Comparison of ENCODE assay signal across 16 cellular contexts in genomic region chr3:150084128-150084527, GRCh38.
"Had no signal": no experiment of that assay in that cellular context is flagged by ENCODE, and none has a peak within 500 bp of the region (broad histone marks: within the 10 kb centered on the region; RNA-seq: fewer than 3 reads in every experiment).

No MANE protein-coding gene starts in this region.

- ATAC-seq: activated CD4-positive, alpha-beta T cell treated with anti-CD3 and anti-CD28 coated beads for 36 hours; activated CD8-positive, alpha-beta memory T cell treated with anti-CD3 and anti-CD28 coated beads, Interleukin-2, amount 10 ng/mL, durations not matched to agents 7 days and 5 days; mucosa of descending colon; natural killer cell treated with Interleukin-12 subunit alpha and Interleukin-12 subunit beta and Interleukin-15 and Interleukin-18, amount 100 ng/mL, for 72 hours; right cardiac atrium; upper lobe of right lung had no signal

- H3K4me3 ChIP-seq: adrenal gland, left lung, mucosa of descending colon, testis had no signal

- H3K36me3 Mint-ChIP-seq: activated CD4-positive, alpha-beta memory T cell treated with anti-CD3 and anti-CD28 coated beads for 36 hours; activated CD8-positive, alpha-beta memory T cell treated with anti-CD3 and anti-CD28 coated beads, Interleukin-2, amount 10 ng/mL, durations not matched to agents 7 days and 5 days; natural killer cell treated with Interleukin-12 subunit alpha and Interleukin-12 subunit beta and Interleukin-15 and Interleukin-18, amount 100 ng/mL, for 72 hours had no signal

- H3K4me1 Mint-ChIP-seq: activated CD4-positive, alpha-beta T cell treated with anti-CD3 and anti-CD28 coated beads for 36 hours; activated CD8-positive, alpha-beta memory T cell treated with anti-CD3 and anti-CD28 coated beads, Interleukin-2, amount 10 ng/mL, durations not matched to agents 7 days and 5 days had no signal

- DNase-seq: activated CD4-positive, alpha-beta memory T cell treated with anti-CD3 and anti-CD28 coated beads for 36 hours; activated CD4-positive, alpha-beta T cell treated with anti-CD3 and anti-CD28 coated beads for 36 hours; activated CD8-positive, alpha-beta memory T cell treated with anti-CD3 and anti-CD28 coated beads, Interleukin-2, amount 10 ng/mL, durations not matched to agents 7 days and 5 days; activated naive CD4-positive, alpha-beta T cell treated with anti-CD3 and anti-CD28 coated beads, Interleukin-2, amount 50 U/mL, for 16 hours; activated T-cell treated with anti-CD3 and anti-CD28 coated beads, Interleukin-2, amount 50 U/mL, for 1 hour; adrenal gland; effector CD4-positive, alpha-beta T cell; mucosa of descending colon; right cardiac atrium; stimulated activated CD4-positive, alpha-beta T cell treated with anti-CD3 and anti-CD28 coated beads, Interleukin-1b, Interleukin-23, amount 100 ng/mL, for 48 hours; stomach; T-helper 2 cell; testis; upper lobe of right lung had no signal

- H3K27ac ChIP-seq: adrenal gland, left lung, testis, upper lobe of right lung had no signal

- H3K4me1 ChIP-seq: left lung, testis, upper lobe of right lung had no signal

- H3K9me3 Mint-ChIP-seq: activated CD4-positive, alpha-beta memory T cell treated with anti-CD3 and anti-CD28 coated beads for 36 hours; natural killer cell treated with Interleukin-12 subunit alpha and Interleukin-12 subunit beta and Interleukin-15 and Interleukin-18, amount 100 ng/mL, for 72 hours had no signal

- H3K4me3 Mint-ChIP-seq: activated CD4-positive, alpha-beta memory T cell treated with anti-CD3 and anti-CD28 coated beads for 36 hours; activated CD4-positive, alpha-beta T cell treated with anti-CD3 and anti-CD28 coated beads for 36 hours; activated CD8-positive, alpha-beta memory T cell treated with anti-CD3 and anti-CD28 coated beads, Interleukin-2, amount 10 ng/mL, durations not matched to agents 7 days and 5 days; natural killer cell treated with Interleukin-12 subunit alpha and Interleukin-12 subunit beta and Interleukin-15 and Interleukin-18, amount 100 ng/mL, for 72 hours had no signal

- H3K27ac Mint-ChIP-seq: activated CD4-positive, alpha-beta memory T cell treated with anti-CD3 and anti-CD28 coated beads for 36 hours; activated CD4-positive, alpha-beta T cell treated with anti-CD3 and anti-CD28 coated beads for 36 hours; activated CD8-positive, alpha-beta memory T cell treated with anti-CD3 and anti-CD28 coated beads, Interleukin-2, amount 10 ng/mL, durations not matched to agents 7 days and 5 days; natural killer cell treated with Interleukin-12 subunit alpha and Interleukin-12 subunit beta and Interleukin-15 and Interleukin-18, amount 100 ng/mL, for 72 hours had no signal

- H3K9me3 ChIP-seq: adrenal gland, left lung, mucosa of descending colon, stomach, testis, upper lobe of right lung had no signal

- H3K36me3 ChIP-seq: adrenal gland, left lung, stomach, upper lobe of right lung had no signal

- H3K27me3 ChIP-seq: left lung, stomach, testis, upper lobe of right lung had no signal
